In genomic region chr17:55576237-55576998, GRCh38 we compare ENCODE assay signal across 1 cellular context.
TF ChIP-seq lines count a peak whose summit lies in the region.

No MANE protein-coding gene starts in this region.

TF ChIP-seq in K562, 482 proteins besides CTCF, POLR2A, EP300 and RAD21 (continued from another document and continues in another):
- TF ChIP-seq ZNF592 (IDR thresholded peaks at IDR 0.05), result no peak
- no peak for TF ChIP-seq ZNF507 (tag; conservative IDR thresholded peaks at IDR 0.05)
- TF ChIP-seq ZFP30 (CRISPR knock-in tag; IDR thresholded peaks at IDR 0.05; ENCODE audit: borderline replicate concordance), result no peak
- TF ChIP-seq ATF1 (CRISPR knock-in tag; IDR thresholded peaks at IDR 0.05), result no peak
- peak; percentile 72 for TF ChIP-seq ATF1 (tag; IDR thresholded peaks at IDR 0.05)
- no peak for TF ChIP-seq CLOCK (CRISPR knock-in tag; IDR thresholded peaks at IDR 0.05; ENCODE audit: borderline replicate concordance)
- TF ChIP-seq MTF1 (CRISPR knock-in tag; IDR thresholded peaks at IDR 0.05; ENCODE audit: borderline replicate concordance), result no peak
- TF ChIP-seq ESRRA (IDR thresholded peaks at IDR 0.05; ENCODE audit: borderline replicate concordance, low read depth), result no peak
- TF ChIP-seq TBP (optimal IDR thresholded peaks at IDR 0.05; ENCODE audit: low read depth, low read length), result peak; percentile 61
- TF ChIP-seq ZNF551 (CRISPR knock-in tag; IDR thresholded peaks at IDR 0.05), result no peak
- TF ChIP-seq KLF10 (CRISPR knock-in tag; IDR thresholded peaks at IDR 0.05), result no peak
- 0 out of 4 replicates have a peak, but pooled peaks of 1 of the 2 experiments have one; percentile 10 for TF ChIP-seq TBL1XR1 (IDR thresholded peaks at IDR 0.05; ENCODE audit: low read length in 2 of 2)
- TF ChIP-seq GABPB2 (CRISPR knock-in tag; conservative IDR thresholded peaks at IDR 0.05), result no peak
- TF ChIP-seq NR0B1 (IDR thresholded peaks at IDR 0.05; ENCODE audit: partially characterized antibody), result no peak
- TF ChIP-seq ZFPM2 (CRISPR knock-in tag; IDR thresholded peaks at IDR 0.05), result no peak
- TF ChIP-seq BRF1 (IDR thresholded peaks at IDR 0.05; ENCODE audit: borderline replicate concordance, extremely low read depth, insufficient read length), result no peak
- TF ChIP-seq HSF4 (CRISPR knock-in tag; IDR thresholded peaks at IDR 0.05; ENCODE audit: borderline replicate concordance), result no peak
- no peak for TF ChIP-seq CSDE1 (IDR thresholded peaks at IDR 0.05)
- TF ChIP-seq L3MBTL2 (IDR thresholded peaks at IDR 0.05), result no peak
- no peak for TF ChIP-seq EZH2 (IDR thresholded peaks at IDR 0.05; ENCODE audit: borderline replicate concordance, low read depth, low read length)
- peak; percentile 12; the same call in 1 of the 2 replicates for TF ChIP-seq ZNF239 (CRISPR knock-in tag; IDR thresholded peaks at IDR 0.05)
- no peak for TF ChIP-seq MTA2 (IDR thresholded peaks at IDR 0.05; ENCODE audit: low read depth)
- peak; percentile 62; the same call in 1 of the 2 replicates for TF ChIP-seq EP400 (IDR thresholded peaks at IDR 0.05)
- no peak for TF ChIP-seq ZBTB11 (CRISPR knock-in tag; IDR thresholded peaks at IDR 0.05)
- TF ChIP-seq TSC22D4 (tag; IDR thresholded peaks at IDR 0.05), result no peak
- no peak for TF ChIP-seq ZNF311 (CRISPR knock-in tag; IDR thresholded peaks at IDR 0.05)
- TF ChIP-seq TARDBP (IDR thresholded peaks at IDR 0.05), result no peak
- TF ChIP-seq SIN3B (IDR thresholded peaks at IDR 0.05; ENCODE audit: low read depth), result no peak
- TF ChIP-seq PHB2 (IDR thresholded peaks at IDR 0.05; ENCODE audit: low read depth), result no peak
- peak; percentile 40; the same call in 1 of the 2 replicates for TF ChIP-seq CTBP1 (IDR thresholded peaks at IDR 0.05; ENCODE audit: borderline replicate concordance)
- TF ChIP-seq PHF8 (IDR thresholded peaks at IDR 0.05; ENCODE audit: borderline replicate concordance, low read length), result peak; percentile 34; the same call in 1 of the 2 replicates
- no peak for TF ChIP-seq ZFP36 (IDR thresholded peaks at IDR 0.05; ENCODE audit: low read depth, low read length, partially characterized antibody)
- no peak for TF ChIP-seq NR2C2 (CRISPR knock-in tag; IDR thresholded peaks at IDR 0.05)
- no peak for TF ChIP-seq NR2C2 (tag; IDR thresholded peaks at IDR 0.05)
- TF ChIP-seq CHD7 (IDR thresholded peaks at IDR 0.05; ENCODE audit: low read depth, low read length), result no peak
- TF ChIP-seq CEBPG (CRISPR knock-in tag; IDR thresholded peaks at IDR 0.05), result 0 out of 2 replicates have a peak, but pooled peaks have one; percentile 12
- TF ChIP-seq CEBPG (tag; conservative IDR thresholded peaks at IDR 0.05 in 1 of 2, IDR thresholded peaks at IDR 0.05 in 1 of 2), result peak; percentile 56 to 76
- TF ChIP-seq RNF2 (IDR thresholded peaks at IDR 0.05), result no peak
- peak; percentile 9; the same call in 1 of the 2 replicates for TF ChIP-seq NCOA1 (IDR thresholded peaks at IDR 0.05; ENCODE audit: low read depth)
- no peak for TF ChIP-seq ZNF644 (tag; IDR thresholded peaks at IDR 0.05; ENCODE audit: low read depth)
- TF ChIP-seq ZBTB1 (CRISPR knock-in tag; IDR thresholded peaks at IDR 0.05; ENCODE audit: borderline replicate concordance, low read depth), result no peak
- TF ChIP-seq CREM (IDR thresholded peaks at IDR 0.05; ENCODE audit: low read depth), result peak; percentile 58
- TF ChIP-seq FOXK2 (conservative IDR thresholded peaks at IDR 0.05 in 1 of 2, IDR thresholded peaks at IDR 0.05 in 1 of 2; ENCODE audit: low read depth in 2 of 2), result peak; percentile 98 to 99
- no peak for TF ChIP-seq HDAC8 (tag; IDR thresholded peaks at IDR 0.05)
